Comparison of ENCODE assay signal across 1 cellular context in the genomic region with DNA sequence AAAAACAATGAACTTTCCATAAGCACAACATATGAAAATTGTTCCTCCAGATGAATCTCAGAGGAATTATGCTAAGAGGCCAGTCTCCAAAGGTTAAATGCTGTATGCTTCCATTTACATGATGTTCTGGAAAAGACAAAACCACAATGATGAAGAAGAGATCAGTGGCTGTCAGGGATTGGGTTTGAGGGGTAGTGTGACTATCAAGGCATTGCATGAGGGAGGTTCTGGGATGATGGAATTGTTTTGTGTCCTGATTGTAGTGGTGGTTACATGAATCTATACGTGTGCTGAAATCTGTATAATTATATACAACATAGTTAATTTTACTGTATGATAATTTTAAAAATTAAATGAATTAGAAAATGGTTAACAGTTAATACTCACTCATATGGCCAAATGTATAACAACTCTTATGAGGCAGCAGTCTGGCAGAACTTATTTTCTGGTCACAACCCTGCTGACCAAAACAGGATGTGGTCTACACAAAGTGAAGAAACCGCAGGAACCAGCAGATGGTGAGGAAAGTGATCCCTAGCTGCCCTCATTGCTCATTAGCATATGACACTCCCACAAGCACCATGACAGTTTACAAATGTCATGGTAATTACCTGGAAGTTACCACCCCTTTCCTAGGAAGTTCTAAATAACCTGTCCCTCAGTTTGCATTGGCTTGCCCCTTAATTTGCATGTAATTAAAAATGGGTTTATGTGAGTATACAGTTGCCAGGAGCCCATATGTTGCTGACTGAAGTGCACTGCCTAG.
A peak's percentile ranks its signal among the peaks of the same experiment; 100 is the strongest.
TF ChIP-seq lines count a peak whose summit lies in the region.

No MANE protein-coding gene starts in this region.

TF ChIP-seq in K562, 482 proteins besides CTCF, POLR2A, EP300 and RAD21 (continues in another document):
- TF ChIP-seq, protein P1, sequence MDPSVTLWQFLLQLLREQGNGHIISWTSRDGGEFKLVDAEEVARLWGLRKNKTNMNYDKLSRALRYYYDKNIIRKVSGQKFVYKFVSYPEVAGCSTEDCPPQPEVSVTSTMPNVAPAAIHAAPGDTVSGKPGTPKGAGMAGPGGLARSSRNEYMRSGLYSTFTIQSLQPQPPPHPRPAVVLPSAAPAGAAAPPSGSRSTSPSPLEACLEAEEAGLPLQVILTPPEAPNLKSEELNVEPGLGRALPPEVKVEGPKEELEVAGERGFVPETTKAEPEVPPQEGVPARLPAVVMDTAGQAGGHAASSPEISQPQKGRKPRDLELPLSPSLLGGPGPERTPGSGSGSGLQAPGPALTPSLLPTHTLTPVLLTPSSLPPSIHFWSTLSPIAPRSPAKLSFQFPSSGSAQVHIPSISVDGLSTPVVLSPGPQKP (CRISPR knock-in tag; IDR thresholded peaks at IDR 0.05) = no peak
- TF ChIP-seq ZNF766 (CRISPR knock-in tag; conservative IDR thresholded peaks at IDR 0.05) (0 out of 2 replicates have a peak, but pooled peaks have one; percentile 63), FOXJ2 (tag; IDR thresholded peaks at IDR 0.05) (no peak), KDM4B (IDR thresholded peaks at IDR 0.05; ENCODE audit: borderline replicate concordance in 2 of 2, low read depth in 1 of 2) (no peak), MEF2A (IDR thresholded peaks at IDR 0.05; ENCODE audit: control insufficient read depth, low read depth, low read length) (no peak), YY1 (IDR thresholded peaks at IDR 0.05; ENCODE audit: borderline replicate concordance in 1 of 3, control insufficient read depth in 1 of 3, extremely low read depth in 1 of 3, insufficient read depth in 3 of 3, insufficient read length in 1 of 3, insufficient replicate concordance in 2 of 3, low read depth in 1 of 3, low read length in 2 of 3) (peak in 2 of 3 experiments; percentile 27 to 35), SNIP1 (IDR thresholded peaks at IDR 0.05; ENCODE audit: low read depth) (no peak), KDM1A (IDR thresholded peaks at IDR 0.05) (peak; percentile 70 to 79), ETV1 (tag; conservative IDR thresholded peaks at IDR 0.05; ENCODE audit: low read depth) (peak; percentile 92), RHOXF2B (CRISPR knock-in tag; conservative IDR thresholded peaks at IDR 0.05) (no peak), POLR2AphosphoS2 (IDR thresholded peaks at IDR 0.05; ENCODE audit: low read length) (no peak), ZNF76 (CRISPR knock-in tag; IDR thresholded peaks at IDR 0.05; ENCODE audit: borderline replicate concordance) (no peak), KAT8 (IDR thresholded peaks at IDR 0.05; ENCODE audit: low read depth) (no peak), ZNF740 (CRISPR knock-in tag; IDR thresholded peaks at IDR 0.05) (no peak), ZNF740 (tag; IDR thresholded peaks at IDR 0.05) (no peak), POLR2H (tag; IDR thresholded peaks at IDR 0.05; ENCODE audit: low read depth) (0 out of 2 replicates have a peak, but pooled peaks have one; percentile 31), RBM34 (IDR thresholded peaks at IDR 0.05; ENCODE audit: borderline replicate concordance, insufficient read depth, low read length) (no peak), DPF2 (IDR thresholded peaks at IDR 0.05) (peak; percentile 75; the same call in 1 of the 2 replicates), ZFP1 (CRISPR knock-in tag; IDR thresholded peaks at IDR 0.05) (no peak), CBX2 (IDR thresholded peaks at IDR 0.05; ENCODE audit: insufficient read depth, low read length, poor library complexity, severe bottlenecking) (no peak), ZFPM2 (CRISPR knock-in tag; IDR thresholded peaks at IDR 0.05) (no peak), C11orf30 (IDR thresholded peaks at IDR 0.05; ENCODE audit: low read depth) (no peak), SOX6 (IDR thresholded peaks at IDR 0.05) (peak; percentile 48; the same call in 1 of the 2 replicates), ZNF445 (CRISPR knock-in tag; IDR thresholded peaks at IDR 0.05; ENCODE audit: low read depth) (no peak), ATF1 (CRISPR knock-in tag; IDR thresholded peaks at IDR 0.05) (no peak), ATF1 (tag; IDR thresholded peaks at IDR 0.05) (peak; percentile 37; the same call in 1 of the 2 replicates), LEF1 (IDR thresholded peaks at IDR 0.05) (peak; percentile 76; the same call in 1 of the 2 replicates), CEBPG (CRISPR knock-in tag; IDR thresholded peaks at IDR 0.05) (no peak), CEBPG (tag; conservative IDR thresholded peaks at IDR 0.05 in 1 of 2, IDR thresholded peaks at IDR 0.05 in 1 of 2) (peak; percentile 28 to 70; a peak in 2 of 4 replicates), GABPB1 (CRISPR knock-in tag; IDR thresholded peaks at IDR 0.05) (peak; percentile 78), MBD2 (IDR thresholded peaks at IDR 0.05; ENCODE audit: borderline replicate concordance, low read depth) (no peak), NELFE (IDR thresholded peaks at IDR 0.05; ENCODE audit: insufficient read depth, insufficient read length) (no peak), SPI1 (IDR thresholded peaks at IDR 0.05; ENCODE audit: borderline replicate concordance, low read depth, low read length) (peak; percentile 62), SMARCA4 (IDR thresholded peaks at IDR 0.05) (peak; percentile 65; the same call in 1 of the 2 replicates), EWSR1 (IDR thresholded peaks at IDR 0.05; ENCODE audit: borderline replicate concordance, low read depth, partially characterized antibody) (no peak), ZNF134 (CRISPR knock-in tag; conservative IDR thresholded peaks at IDR 0.05) (peak; percentile 66; the same call in 1 of the 2 replicates), TEAD4 (IDR thresholded peaks at IDR 0.05; ENCODE audit: low read length) (peak; percentile 72; the same call in 1 of the 2 replicates), TEAD4 (CRISPR knock-in tag; IDR thresholded peaks at IDR 0.05; ENCODE audit: borderline replicate concordance) (no peak), ZKSCAN8 (CRISPR knock-in tag; IDR thresholded peaks at IDR 0.05) (peak; percentile 94; the same call in 1 of the 2 replicates), RB1 (IDR thresholded peaks at IDR 0.05; ENCODE audit: low read depth) (no peak), L3MBTL2 (IDR thresholded peaks at IDR 0.05) (peak; percentile 25; the same call in 1 of the 2 replicates), NR2C1 (IDR thresholded peaks at IDR 0.05) (no peak), NR2C1 (tag; IDR thresholded peaks at IDR 0.05) (no peak), TBL1XR1 (IDR thresholded peaks at IDR 0.05; ENCODE audit: low read length in 2 of 2) (peak in 1 of 2 experiments; percentile 11; a peak in 2 of 4 replicates), NR2C2 (CRISPR knock-in tag; IDR thresholded peaks at IDR 0.05) (no peak), NR2C2 (tag; IDR thresholded peaks at IDR 0.05) (peak; percentile 44; the same call in 1 of the 2 replicates), ZFP36 (IDR thresholded peaks at IDR 0.05; ENCODE audit: low read depth, low read length, partially characterized antibody) (no peak), TCF3 (CRISPR knock-in tag; IDR thresholded peaks at IDR 0.05) (peak; percentile 58), TEAD1 (CRISPR knock-in tag; IDR thresholded peaks at IDR 0.05) (no peak), SMARCE1 (IDR thresholded peaks at IDR 0.05) (peak; percentile 57; the same call in 1 of the 2 replicates)
- TF ChIP-seq, protein P2, sequence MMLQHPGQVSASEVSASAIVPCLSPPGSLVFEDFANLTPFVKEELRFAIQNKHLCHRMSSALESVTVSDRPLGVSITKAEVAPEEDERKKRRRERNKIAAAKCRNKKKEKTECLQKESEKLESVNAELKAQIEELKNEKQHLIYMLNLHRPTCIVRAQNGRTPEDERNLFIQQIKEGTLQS (IDR thresholded peaks at IDR 0.05) = peak; percentile 38; the same call in 1 of the 2 replicates
- TF ChIP-seq, protein P2 (CRISPR knock-in tag; conservative IDR thresholded peaks at IDR 0.05) = no peak
- TF ChIP-seq, protein P3, sequence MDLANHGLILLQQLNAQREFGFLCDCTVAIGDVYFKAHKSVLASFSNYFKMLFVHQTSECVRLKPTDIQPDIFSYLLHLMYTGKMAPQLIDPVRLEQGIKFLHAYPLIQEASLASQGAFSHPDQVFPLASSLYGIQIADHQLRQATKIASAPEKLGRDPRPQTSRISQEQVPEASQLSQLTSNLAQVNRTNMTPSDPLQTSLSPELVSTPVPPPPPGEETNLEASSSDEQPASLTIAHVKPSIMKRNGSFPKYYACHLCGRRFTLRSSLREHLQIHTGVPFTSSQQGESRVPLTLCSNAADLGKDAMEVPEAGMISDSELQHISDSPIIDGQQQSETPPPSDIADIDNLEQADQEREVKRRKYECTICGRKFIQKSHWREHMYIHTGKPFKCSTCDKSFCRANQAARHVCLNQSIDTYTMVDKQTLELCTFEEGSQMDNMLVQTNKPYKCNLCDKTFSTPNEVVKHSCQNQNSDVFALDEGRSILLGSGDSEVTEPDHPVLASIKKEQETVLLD (IDR thresholded peaks at IDR 0.05) = no peak
- TF ChIP-seq, protein P4, sequence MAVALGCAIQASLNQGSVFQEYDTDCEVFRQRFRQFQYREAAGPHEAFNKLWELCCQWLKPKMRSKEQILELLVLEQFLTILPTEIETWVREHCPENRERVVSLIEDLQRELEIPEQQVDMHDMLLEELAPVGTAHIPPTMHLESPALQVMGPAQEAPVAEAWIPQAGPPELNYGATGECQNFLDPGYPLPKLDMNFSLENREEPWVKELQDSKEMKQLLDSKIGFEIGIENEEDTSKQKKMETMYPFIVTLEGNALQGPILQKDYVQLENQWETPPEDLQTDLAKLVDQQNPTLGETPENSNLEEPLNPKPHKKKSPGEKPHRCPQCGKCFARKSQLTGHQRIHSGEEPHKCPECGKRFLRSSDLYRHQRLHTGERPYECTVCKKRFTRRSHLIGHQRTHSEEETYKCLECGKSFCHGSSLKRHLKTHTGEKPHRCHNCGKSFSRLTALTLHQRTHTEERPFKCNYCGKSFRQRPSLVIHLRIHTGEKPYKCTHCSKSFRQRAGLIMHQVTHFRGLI (CRISPR knock-in tag; IDR thresholded peaks at IDR 0.05) = no peak
- TF ChIP-seq, protein P5, sequence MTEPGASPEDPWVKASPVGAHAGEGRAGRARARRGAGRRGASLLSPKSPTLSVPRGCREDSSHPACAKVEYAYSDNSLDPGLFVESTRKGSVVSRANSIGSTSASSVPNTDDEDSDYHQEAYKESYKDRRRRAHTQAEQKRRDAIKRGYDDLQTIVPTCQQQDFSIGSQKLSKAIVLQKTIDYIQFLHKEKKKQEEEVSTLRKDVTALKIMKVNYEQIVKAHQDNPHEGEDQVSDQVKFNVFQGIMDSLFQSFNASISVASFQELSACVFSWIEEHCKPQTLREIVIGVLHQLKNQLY (CRISPR knock-in tag; conservative IDR thresholded peaks at IDR 0.05) = no peak
- TF ChIP-seq, protein P6, sequence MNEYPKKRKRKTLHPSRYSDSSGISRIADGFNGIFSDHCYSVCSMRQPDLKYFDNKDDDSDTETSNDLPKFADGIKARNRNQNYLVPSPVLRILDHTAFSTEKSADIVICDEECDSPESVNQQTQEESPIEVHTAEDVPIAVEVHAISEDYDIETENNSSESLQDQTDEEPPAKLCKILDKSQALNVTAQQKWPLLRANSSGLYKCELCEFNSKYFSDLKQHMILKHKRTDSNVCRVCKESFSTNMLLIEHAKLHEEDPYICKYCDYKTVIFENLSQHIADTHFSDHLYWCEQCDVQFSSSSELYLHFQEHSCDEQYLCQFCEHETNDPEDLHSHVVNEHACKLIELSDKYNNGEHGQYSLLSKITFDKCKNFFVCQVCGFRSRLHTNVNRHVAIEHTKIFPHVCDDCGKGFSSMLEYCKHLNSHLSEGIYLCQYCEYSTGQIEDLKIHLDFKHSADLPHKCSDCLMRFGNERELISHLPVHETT (CRISPR knock-in tag; conservative IDR thresholded peaks at IDR 0.05 in 1 of 2, IDR thresholded peaks at IDR 0.05 in 1 of 2) = no peak
- TF ChIP-seq, protein P7, sequence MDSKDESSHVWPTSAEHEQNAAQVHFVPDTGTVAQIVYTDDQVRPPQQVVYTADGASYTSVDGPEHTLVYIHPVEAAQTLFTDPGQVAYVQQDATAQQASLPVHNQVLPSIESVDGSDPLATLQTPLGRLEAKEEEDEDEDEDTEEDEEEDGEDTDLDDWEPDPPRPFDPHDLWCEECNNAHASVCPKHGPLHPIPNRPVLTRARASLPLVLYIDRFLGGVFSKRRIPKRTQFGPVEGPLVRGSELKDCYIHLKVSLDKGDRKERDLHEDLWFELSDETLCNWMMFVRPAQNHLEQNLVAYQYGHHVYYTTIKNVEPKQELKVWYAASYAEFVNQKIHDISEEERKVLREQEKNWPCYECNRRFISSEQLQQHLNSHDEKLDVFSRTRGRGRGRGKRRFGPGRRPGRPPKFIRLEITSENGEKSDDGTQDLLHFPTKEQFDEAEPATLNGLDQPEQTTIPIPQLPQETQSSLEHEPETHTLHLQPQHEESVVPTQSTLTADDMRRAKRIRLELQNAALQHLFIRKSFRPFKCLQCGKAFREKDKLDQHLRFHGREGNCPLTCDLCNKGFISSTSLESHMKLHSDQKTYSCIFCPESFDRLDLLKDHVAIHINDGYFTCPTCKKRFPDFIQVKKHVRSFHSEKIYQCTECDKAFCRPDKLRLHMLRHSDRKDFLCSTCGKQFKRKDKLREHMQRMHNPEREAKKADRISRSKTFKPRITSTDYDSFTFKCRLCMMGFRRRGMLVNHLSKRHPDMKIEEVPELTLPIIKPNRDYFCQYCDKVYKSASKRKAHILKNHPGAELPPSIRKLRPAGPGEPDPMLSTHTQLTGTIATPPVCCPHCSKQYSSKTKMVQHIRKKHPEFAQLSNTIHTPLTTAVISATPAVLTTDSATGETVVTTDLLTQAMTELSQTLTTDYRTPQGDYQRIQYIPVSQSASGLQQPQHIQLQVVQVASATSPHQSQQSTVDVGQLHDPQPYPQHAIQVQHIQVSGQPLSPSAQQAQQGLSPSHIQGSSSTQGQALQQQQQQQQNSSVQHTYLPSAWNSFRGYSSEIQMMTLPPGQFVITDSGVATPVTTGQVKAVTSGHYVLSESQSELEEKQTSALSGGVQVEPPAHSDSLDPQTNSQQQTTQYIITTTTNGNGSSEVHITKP (IDR thresholded peaks at IDR 0.05; ENCODE audit: partially characterized antibody) = peak; percentile 31
- TF ChIP-seq, protein P8, sequence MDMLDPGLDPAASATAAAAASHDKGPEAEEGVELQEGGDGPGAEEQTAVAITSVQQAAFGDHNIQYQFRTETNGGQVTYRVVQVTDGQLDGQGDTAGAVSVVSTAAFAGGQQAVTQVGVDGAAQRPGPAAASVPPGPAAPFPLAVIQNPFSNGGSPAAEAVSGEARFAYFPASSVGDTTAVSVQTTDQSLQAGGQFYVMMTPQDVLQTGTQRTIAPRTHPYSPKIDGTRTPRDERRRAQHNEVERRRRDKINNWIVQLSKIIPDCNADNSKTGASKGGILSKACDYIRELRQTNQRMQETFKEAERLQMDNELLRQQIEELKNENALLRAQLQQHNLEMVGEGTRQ (CRISPR knock-in tag; IDR thresholded peaks at IDR 0.05) = no peak
- TF ChIP-seq, protein P9, sequence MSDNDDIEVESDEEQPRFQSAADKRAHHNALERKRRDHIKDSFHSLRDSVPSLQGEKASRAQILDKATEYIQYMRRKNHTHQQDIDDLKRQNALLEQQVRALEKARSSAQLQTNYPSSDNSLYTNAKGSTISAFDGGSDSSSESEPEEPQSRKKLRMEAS (CRISPR knock-in tag; IDR thresholded peaks at IDR 0.05) = no peak
